In genomic region chr17:7552621-7553051, GRCh38 we compare ENCODE assay signal across 10 cellular contexts. TPM values are rescaled to one million over a fixed set of nuclear protein-coding genes. Genes with fewer than 3 reads are reported as not detected.
DNase-seq lines count a peak whose midpoint lies in the region; ATAC-seq, FAIRE-seq and TF ChIP-seq lines count a peak whose summit lies in the region.
"Had no signal": no experiment of that assay in that cellular context is flagged by ENCODE, and none has a peak within 500 bp of the region (broad histone marks: within the 10 kb centered on the region; RNA-seq: fewer than 3 reads in every experiment).

No MANE protein-coding gene starts in this region.

- H3K4me3 ChIP-seq in A549 = no peak overlapping the region
- H3K4me3 ChIP-seq in HL-60 (replicated peaks; ENCODE audit: insufficient read depth, low read length) = no peak overlapping the region
- H3K4me3 ChIP-seq in dorsolateral prefrontal cortex = no peak overlapping the region
- H3K4me3 ChIP-seq: tibial artery had no signal

- peaks cover 18% of the 10 kb centered on the region for H3K4me1 ChIP-seq in A549

- no peaks in the 10 kb centered on the region for H3K27me3 Mint-ChIP-seq in activated naive CD8-positive, alpha-beta T cell treated with anti-CD3 and anti-CD28 coated beads, Interleukin-2, amount 10 ng/mL, durations not matched to agents 7 days and 5 days

- ATAC-seq in A549 (no peak), GM18907 (IDR thresholded peaks at IDR 0.05; ENCODE audit: unreplicated experiment) (peak; percentile 66), HG02610 (IDR thresholded peaks at IDR 0.05; ENCODE audit: unreplicated experiment) (no peak)
- ATAC-seq in activated naive CD8-positive, alpha-beta T cell treated with anti-CD3 and anti-CD28 coated beads, Interleukin-2, amount 10 ng/mL, durations not matched to agents 7 days and 5 days (ENCODE audit: low read depth) = peak; percentile 80

- WGBS in A549 (ENCODE audit: missing lambda C conversion rate) = 89% methylated on average over 6 of the region's 6 CpGs

- no peaks in the 10 kb centered on the region for H3K9me3 ChIP-seq in A549
- H3K9me3 ChIP-seq: tibial artery had no signal

- H3K27me3 ChIP-seq in HL-60 (ENCODE audit: insufficient read depth, poor library complexity, severe bottlenecking) (no peaks in the 10 kb centered on the region), dorsolateral prefrontal cortex (no peaks in the 10 kb centered on the region)
- H3K27me3 ChIP-seq: tibial artery had no signal

- CTCF ChIA-PET in A549 (lab: Yijun Ruan, JAX) = interaction anchor here (0.6 to 16.8 kb wide), 5 partner anchors 7 to 127 kb away, joined by 4 to 232 read pairs (median 5); partner anchors contain the start of genes SENP3, SPEM2 and TNFSF13

- no peak for TF ChIP-seq EP300 in A549 (IDR thresholded peaks at IDR 0.05)

- no peak for TF ChIP-seq CTCF in A549 (IDR thresholded peaks at IDR 0.05)
- TF ChIP-seq CTCF in HL-60 (IDR thresholded peaks at IDR 0.05; ENCODE audit: insufficient read depth, low read length) = no peak
- no peak for TF ChIP-seq CTCF in dorsolateral prefrontal cortex (IDR thresholded peaks at IDR 0.05 in 54 of 56, conservative IDR thresholded peaks at IDR 0.05 in 2 of 56; ENCODE audit: low read depth in 1 of 56, partially characterized antibody in 56 of 56)

- peaks cover 40% of the 10 kb centered on the region for H3K36me3 Mint-ChIP-seq in activated naive CD8-positive, alpha-beta T cell treated with anti-CD3 and anti-CD28 coated beads, Interleukin-2, amount 10 ng/mL, durations not matched to agents 7 days and 5 days

- POLR2A ChIA-PET in A549 (lab: Yijun Ruan, JAX) = no interaction called here
- POLR2A ChIA-PET in activated naive CD8-positive, alpha-beta T cell treated with anti-CD3 and anti-CD28 coated beads, Interleukin-2, amount 10 ng/mL, durations not matched to agents 7 days and 5 days (lab: Charles Lee) = interaction anchor here (0.6 to 2.4 kb wide), 19 partner anchors 8 to 290 kb away, joined by 3 to 12 read pairs (median 4); partner anchors contain the start of genes ACAP1, CD68, PLSCR3 and POLR2A

- H3K9me3 Mint-ChIP-seq in activated naive CD8-positive, alpha-beta T cell treated with anti-CD3 and anti-CD28 coated beads, Interleukin-2, amount 10 ng/mL, durations not matched to agents 7 days and 5 days = no peaks in the 10 kb centered on the region

- no peak overlapping the region for H3K27ac ChIP-seq in A549
- H3K27ac ChIP-seq in HL-60 (replicated peaks) = peak overlapping the region; percentile 40
- peak overlapping the region in 25 of 59 donors; percentile 6 to 59 (median 37) for H3K27ac ChIP-seq in dorsolateral prefrontal cortex
- H3K27ac ChIP-seq: tibial artery had no signal

- peak overlapping the region; percentile 75 for H3K4me3 Mint-ChIP-seq in activated naive CD8-positive, alpha-beta T cell treated with anti-CD3 and anti-CD28 coated beads, Interleukin-2, amount 10 ng/mL, durations not matched to agents 7 days and 5 days

- peak overlapping the region; percentile 93 for H3K27ac Mint-ChIP-seq in activated naive CD8-positive, alpha-beta T cell treated with anti-CD3 and anti-CD28 coated beads, Interleukin-2, amount 10 ng/mL, durations not matched to agents 7 days and 5 days

- intact Hi-C loops in dorsolateral prefrontal cortex (cut with DNase I) = no loop called here

- FAIRE-seq in A549 (lab: Jason Lieb, UNC) = peak; percentile 7
- FAIRE-seq: endometrium had no signal

- no peak overlapping the region for H3K4me2 ChIP-seq in A549

- TF ChIP-seq RAD21 in A549 (conservative IDR thresholded peaks at IDR 0.05 in 1 of 2, IDR thresholded peaks at IDR 0.05 in 1 of 2) = no peak

- H3K4me1 Mint-ChIP-seq in activated naive CD8-positive, alpha-beta T cell treated with anti-CD3 and anti-CD28 coated beads, Interleukin-2, amount 10 ng/mL, durations not matched to agents 7 days and 5 days = peaks cover 60% of the 10 kb centered on the region

- no peak for TF ChIP-seq POLR2A in A549 (IDR thresholded peaks at IDR 0.05; ENCODE audit: low read length)

- DNase-seq in A549 (ENCODE audit: low read depth in 1 of 2, low spot score in 1 of 2) (no peak), HL-60 (ENCODE audit: low read depth in 1 of 2, low spot score in 1 of 2) (peak in 1 of 2 experiments; percentile 64), dorsolateral prefrontal cortex (no peak), kidney tubule cell (ENCODE audit: low spot score) (no peak)
- peak; percentile 53 for DNase-seq in activated naive CD8-positive, alpha-beta T cell treated with anti-CD3 and anti-CD28 coated beads, Interleukin-2, amount 10 ng/mL, durations not matched to agents 7 days and 5 days
- DNase-seq in stimulated activated CD4-positive, alpha-beta T cell treated with anti-CD3 and anti-CD28 coated beads, Interleukin-4, amount 100 ng/mL, for 4 hours = no peak

TF ChIP-seq in A549, 52 proteins besides CTCF, POLR2A, EP300 and RAD21 (continues in another document):
- TF ChIP-seq ZFP36 (IDR thresholded peaks at IDR 0.05; ENCODE audit: borderline replicate concordance, partially characterized antibody) (no peak), CBX8 (IDR thresholded peaks at IDR 0.05) (no peak), ZNF302 (CRISPR knock-in tag; IDR thresholded peaks at IDR 0.05) (no peak), ZC3H11A (IDR thresholded peaks at IDR 0.05) (no peak), E2F6 (IDR thresholded peaks at IDR 0.05; ENCODE audit: borderline replicate concordance, low read depth) (no peak), ZSCAN20 (CRISPR knock-in tag; IDR thresholded peaks at IDR 0.05) (no peak), HES2 (IDR thresholded peaks at IDR 0.05) (no peak), MAFK (IDR thresholded peaks at IDR 0.05; ENCODE audit: partially characterized antibody) (no peak)

RNA-seq across cellular contexts. Expression of gene TNFSF12, which starts 3.8 kb away (rescaled TPM):
- polyA plus RNA-seq in A549 (2011; rRNA removed) = 11.9 and 12.4 TPM in 2 replicates
- 15.2 and 16.6 TPM in 2 replicates for polyA plus RNA-seq in A549 (2012; cell fraction: cytosol; rRNA removed)
- 8.7 and 10.0 TPM in 2 replicates for polyA plus RNA-seq in A549 (2012; cell fraction: nucleus; rRNA removed)
- 7.9 to 9.9 TPM (median 9.7 TPM) in 3 replicates for polyA plus RNA-seq in A549 (2017; fragmentation: RNase III; extraction: RNeasy Plus Mini Kit Qiagen cat#74134 plus additional on column Dnase treatment)
- 2.7 and 3.3 TPM in 2 replicates for polyA minus RNA-seq in A549 (2011; rRNA and poly(A)+ RNA removed)
- total RNA-seq in activated naive CD8-positive, alpha-beta T cell treated with anti-CD3 and anti-CD28 coated beads, Interleukin-2, amount 10 ng/mL, durations not matched to agents 7 days and 5 days = 10 to 100 TPM; 93.0 to 95.7 TPM
- total RNA-seq in dorsolateral prefrontal cortex = 10 to 100 TPM; 25.3 to 97.2 (median 50.2) TPM

RNA-seq across cellular contexts. Expression of gene TNFSF13, which starts 5.9 kb away (rescaled TPM):
- polyA plus RNA-seq in A549 (2011; rRNA removed) = 1.0 TPM in 2 replicates
- polyA plus RNA-seq in A549 (2012; cell fraction: cytosol; rRNA removed) = 0.15 and 0.35 TPM in 2 replicates
- 0.88 and 1.0 TPM in 2 replicates for polyA plus RNA-seq in A549 (2012; cell fraction: nucleus; rRNA removed)
- 0.41 to 0.78 TPM (median 0.61 TPM) in 3 replicates for polyA plus RNA-seq in A549 (2017; fragmentation: RNase III; extraction: RNeasy Plus Mini Kit Qiagen cat#74134 plus additional on column Dnase treatment)
- polyA minus RNA-seq in A549 (2011; rRNA and poly(A)+ RNA removed) = 0.29 and 1.1 TPM in 2 replicates
- 1 to 10 TPM; 8.2 to 8.4 TPM for total RNA-seq in activated naive CD8-positive, alpha-beta T cell treated with anti-CD3 and anti-CD28 coated beads, Interleukin-2, amount 10 ng/mL, durations not matched to agents 7 days and 5 days
- total RNA-seq in dorsolateral prefrontal cortex = 10 to 100 TPM in 119 of 120 experiments, 1 to 10 TPM in 1; 9.4 to 59.7 (median 21.7) TPM

RNA-seq across cellular contexts. Expression of gene SENP3, which starts 9.1 kb away (rescaled TPM):
- polyA plus RNA-seq in A549 (2011; rRNA removed) = 150 and 165 TPM in 2 replicates
- 122 and 159 TPM in 2 replicates for polyA plus RNA-seq in A549 (2012; cell fraction: cytosol; rRNA removed)
- 85.8 and 114 TPM in 2 replicates for polyA plus RNA-seq in A549 (2012; cell fraction: nucleus; rRNA removed)
- 104 to 119 TPM (median 114 TPM) in 3 replicates for polyA plus RNA-seq in A549 (2017; fragmentation: RNase III; extraction: RNeasy Plus Mini Kit Qiagen cat#74134 plus additional on column Dnase treatment)
- 152 and 162 TPM in 2 replicates for polyA minus RNA-seq in A549 (2011; rRNA and poly(A)+ RNA removed)
- 10 to 100 TPM; 43.7 to 50.2 TPM for total RNA-seq in activated naive CD8-positive, alpha-beta T cell treated with anti-CD3 and anti-CD28 coated beads, Interleukin-2, amount 10 ng/mL, durations not matched to agents 7 days and 5 days
- 10 to 100 TPM; 41.4 to 93.2 (median 61.6) TPM for total RNA-seq in dorsolateral prefrontal cortex

RNA-seq across cellular contexts. Expression of gene CD68, which starts 26.8 kb away (rescaled TPM):
- 14.9 and 17.7 TPM in 2 replicates for polyA plus RNA-seq in A549 (2011; rRNA removed)
- polyA plus RNA-seq in A549 (2012; cell fraction: cytosol; rRNA removed) = 17.1 and 18.6 TPM in 2 replicates
- 3.5 and 7.3 TPM in 2 replicates for polyA plus RNA-seq in A549 (2012; cell fraction: nucleus; rRNA removed)
- 6.5 to 11.6 TPM (median 9.8 TPM) in 3 replicates for polyA plus RNA-seq in A549 (2017; fragmentation: RNase III; extraction: RNeasy Plus Mini Kit Qiagen cat#74134 plus additional on column Dnase treatment)
- 10.1 and 10.5 TPM in 2 replicates for polyA minus RNA-seq in A549 (2011; rRNA and poly(A)+ RNA removed)
- total RNA-seq in activated naive CD8-positive, alpha-beta T cell treated with anti-CD3 and anti-CD28 coated beads, Interleukin-2, amount 10 ng/mL, durations not matched to agents 7 days and 5 days = 10 to 100 TPM; 32.5 to 33.9 TPM
- total RNA-seq in dorsolateral prefrontal cortex = 10 to 100 TPM in 94 of 120 experiments, 1 to 10 TPM in 26; 2.6 to 53.1 (median 15.0) TPM

RNA-seq across cellular contexts. Expression of gene MPDU1, which starts 31.0 kb away (rescaled TPM):
- 148 and 204 TPM in 2 replicates for polyA plus RNA-seq in A549 (2011; rRNA removed)
- 202 and 249 TPM in 2 replicates for polyA plus RNA-seq in A549 (2012; cell fraction: cytosol; rRNA removed)
- 243 and 331 TPM in 2 replicates for polyA plus RNA-seq in A549 (2012; cell fraction: nucleus; rRNA removed)
- 126 to 134 TPM (median 127 TPM) in 3 replicates for polyA plus RNA-seq in A549 (2017; fragmentation: RNase III; extraction: RNeasy Plus Mini Kit Qiagen cat#74134 plus additional on column Dnase treatment)
- 156 and 191 TPM in 2 replicates for polyA minus RNA-seq in A549 (2011; rRNA and poly(A)+ RNA removed)
- total RNA-seq in activated naive CD8-positive, alpha-beta T cell treated with anti-CD3 and anti-CD28 coated beads, Interleukin-2, amount 10 ng/mL, durations not matched to agents 7 days and 5 days = 10 to 100 TPM; 50.2 TPM
- 10 to 100 TPM; 25.1 to 53.7 (median 34.4) TPM for total RNA-seq in dorsolateral prefrontal cortex

Comparison
In these comparisons a context has a peak if more than half of its experiments do, and no peak if none do; other contexts are left out.
1. ATAC-seq: peak in GM18907 (single experiment) and activated naive CD8-positive, alpha-beta T cell treated with anti-CD3 and anti-CD28 coated beads, Interleukin-2, amount 10 ng/mL, durations not matched to agents 7 days and 5 days (single experiment); none in A549 (0 of 2) and HG02610 (single experiment).